Comparison of ENCODE assay signal across 19 cellular contexts in the genomic region with DNA sequence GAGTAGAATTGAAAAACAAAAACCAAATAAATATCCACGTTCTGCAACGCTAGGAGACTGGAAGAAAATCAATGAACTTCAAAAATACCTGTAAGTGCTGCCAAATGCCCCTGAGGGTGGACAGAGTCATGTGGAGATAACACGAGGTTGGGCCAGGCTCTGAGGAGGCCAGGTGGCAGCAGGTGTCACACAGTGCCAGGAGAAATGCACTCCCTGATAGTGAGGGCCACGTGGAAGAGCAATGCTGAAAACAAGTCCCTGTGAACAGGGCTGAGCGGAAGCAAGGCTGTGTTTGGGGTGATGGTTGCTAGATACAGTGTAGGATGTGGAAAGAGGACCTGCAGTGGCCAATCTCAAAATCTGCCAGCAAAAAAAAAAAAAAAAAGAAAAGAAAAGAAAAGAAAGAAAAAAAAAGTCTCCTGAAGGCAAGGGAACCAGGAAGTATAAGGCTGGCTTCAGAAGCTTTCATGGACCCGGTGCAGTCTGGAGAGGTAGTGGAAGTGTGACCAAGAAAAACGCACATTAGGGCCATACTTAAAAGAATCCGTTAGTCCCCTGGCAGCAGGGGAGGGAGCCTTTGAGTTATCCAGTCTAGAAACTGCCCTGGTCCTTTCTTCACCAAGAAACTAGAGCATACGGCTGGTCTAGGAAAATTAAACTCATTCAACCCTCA. TPM values are rescaled to one million over a fixed set of nuclear protein-coding genes. Genes with fewer than 3 reads are reported as not detected.
A peak's percentile ranks its signal among the peaks of the same experiment; 100 is the strongest.
DNase-seq lines count a peak whose midpoint lies in the region; ATAC-seq and TF ChIP-seq lines count a peak whose summit lies in the region.
"Had no signal": no experiment of that assay in that cellular context is flagged by ENCODE, and none has a peak within 500 bp of the region (broad histone marks: within the 10 kb centered on the region; RNA-seq: fewer than 3 reads in every experiment).

No MANE protein-coding gene starts in this region.

- no peaks in the 10 kb centered on the region for H3K36me3 ChIP-seq in osteoblast (ENCODE audit: insufficient read depth, low read length)

- H3K4me3 ChIP-seq in osteoblast (ENCODE audit: insufficient read depth, low read length) (no peak overlapping the region), coronary artery (no peak overlapping the region)
- H3K4me3 ChIP-seq: Peyer's patch had no signal

- H4K20me1 ChIP-seq in osteoblast (ENCODE audit: insufficient read depth, low read length): no peaks in the 10 kb centered on the region

- DNase-seq in NCI-H2081 (lab: John Stamatoyannopoulos, UW) (peak; percentile 63 to 78), NCI-H2081 treated with DMSO at 0.1 percent for 48 hours (lab: John Stamatoyannopoulos, UW) (no peak), NCI-H146 (lab: John Stamatoyannopoulos, UW) (peak; percentile 85), osteoblast (ENCODE audit: insufficient read length, low spot score, missing footprints) (peak; percentile 71), H4 (ENCODE audit: low spot score) (no peak), immature natural killer cell (no peak), coronary artery (ENCODE audit: low spot score) (no peak)
- DNase-seq in central memory CD8-positive, alpha-beta T cell (ENCODE audit: low spot score in 2 of 2): no peak
- DNase-seq: 8988T, KBM-7, NCI-H1092 treated with DMSO at 0.1 percent for 48 hours, NCI-H1930, NCI-H226, NCI-H526 treated with DMSO at 0.1 percent for 48 hours, Peyer's patch, Right ventricle myocardium superior, SK-N-SH had no signal

- H3K27me3 Mint-ChIP-seq in central memory CD8-positive, alpha-beta T cell: no peaks in the 10 kb centered on the region
- H3K27me3 Mint-ChIP-seq in immature natural killer cell (ENCODE audit: low read depth in 3 of 3): peaks cover 0 to under 1% (median 0%) of the 10 kb centered on the region in 3 donors

- H3K9me3 ChIP-seq in osteoblast (ENCODE audit: low read depth, low read length): no peaks in the 10 kb centered on the region
- H3K9me3 ChIP-seq: Peyer's patch, SK-N-SH had no signal

- no peaks in the 10 kb centered on the region for H3K79me2 ChIP-seq in osteoblast (ENCODE audit: insufficient read depth, low read length)

- no peak overlapping the region for H3K27ac ChIP-seq in osteoblast (ENCODE audit: low read depth, low read length)
- no peak overlapping the region for H3K27ac ChIP-seq in coronary artery
- H3K27ac ChIP-seq: Peyer's patch had no signal

- H3K4me2 ChIP-seq in osteoblast (ENCODE audit: insufficient read depth, low read length): no peak overlapping the region
- H3K4me2 ChIP-seq: SK-N-SH had no signal

- ATAC-seq in central memory CD8-positive, alpha-beta T cell (replicated peaks; ENCODE audit: extremely low read depth, poor library complexity, severe bottlenecking): no peak
- ATAC-seq: HCT116 had no signal

- peaks cover 14% of the 10 kb centered on the region for H3K4me1 ChIP-seq in osteoblast (ENCODE audit: insufficient read depth, low read length)
- H3K4me1 ChIP-seq: Peyer's patch had no signal

- peaks cover 6% of the 10 kb centered on the region for H3K36me3 Mint-ChIP-seq in central memory CD8-positive, alpha-beta T cell (ENCODE audit: insufficient read depth)
- peaks cover 19 to 35% (median 34%) of the 10 kb centered on the region in 3 donors for H3K36me3 Mint-ChIP-seq in immature natural killer cell

- peaks cover 13% of the 10 kb centered on the region for H3K4me1 Mint-ChIP-seq in central memory CD8-positive, alpha-beta T cell
- H3K4me1 Mint-ChIP-seq in immature natural killer cell: peaks cover 17 to 19% of the 10 kb centered on the region in 2 donors

- TF ChIP-seq CTCF in osteoblast (IDR thresholded peaks at IDR 0.05; ENCODE audit: extremely low read depth, low read depth, low read length): no peak
- TF ChIP-seq CTCF in coronary artery (IDR thresholded peaks at IDR 0.05): no peak

- no peaks in the 10 kb centered on the region for H3K9me3 Mint-ChIP-seq in central memory CD8-positive, alpha-beta T cell
- no peaks in the 10 kb centered on the region for H3K9me3 Mint-ChIP-seq in immature natural killer cell

- H3K27me3 ChIP-seq in osteoblast (ENCODE audit: insufficient read depth, low read length): no peaks in the 10 kb centered on the region
- H3K27me3 ChIP-seq: Peyer's patch had no signal

- no peak overlapping the region for H3K4me3 Mint-ChIP-seq in central memory CD8-positive, alpha-beta T cell
- H3K4me3 Mint-ChIP-seq in immature natural killer cell: no peak overlapping the region

- H2AFZ ChIP-seq in osteoblast (ENCODE audit: low read length): no peak overlapping the region

- peak overlapping the region; percentile 29 for H3K27ac Mint-ChIP-seq in central memory CD8-positive, alpha-beta T cell (ENCODE audit: low read depth)
- H3K27ac Mint-ChIP-seq in immature natural killer cell: peak overlapping the region in 1 of 6 donors; percentile 51

RNA-seq across cellular contexts. Expression of a gene that starts 16.8 kb away (rescaled TPM):
- total RNA-seq in osteoblast: 2.2 and 2.4 TPM in 2 replicates
- 0.17 and 0.76 TPM in 2 replicates for total RNA-seq in H4 (2014; rRNA removed; shearing (Covaris generic))
- polyA plus RNA-seq in immature natural killer cell: under 1 TPM in 2 of 3 donors, not detected in 1; 0.27 to 0.82 TPM

RNA-seq across cellular contexts. Expression of a gene that starts 18.4 kb away (rescaled TPM):
- 15.2 and 15.3 TPM in 2 replicates for total RNA-seq in osteoblast
- 11.8 and 21.2 TPM in 2 replicates for total RNA-seq in H4 (2014; rRNA removed; shearing (Covaris generic))
- polyA plus RNA-seq in immature natural killer cell: 10 to 100 TPM in 2 of 3 donors, 1 to 10 TPM in 1; 5.9 to 12.6 (median 11.2) TPM

RNA-seq across cellular contexts. Expression of a gene that starts 41.7 kb away (rescaled TPM):
- total RNA-seq in osteoblast: 0.36 and 0.59 TPM in 2 replicates
- total RNA-seq in H4 (2014; rRNA removed; shearing (Covaris generic)): not detected in 2 replicates
- polyA plus RNA-seq in immature natural killer cell: not detected
- total RNA-seq: M059J, Peyer's patch, Right ventricle myocardium superior had no signal

Comparison
In these comparisons a context has a peak if more than half of its experiments do, and no peak if none do; other contexts are left out.
1. DNase-seq: peak in NCI-H2081 (2 of 2), NCI-H146 (single experiment) and osteoblast (single experiment); none in NCI-H2081 treated with DMSO at 0.1 percent for 48 hours (single experiment), central memory CD8-positive, alpha-beta T cell (0 of 2), H4 (single experiment), immature natural killer cell (0 of 3) and coronary artery (single experiment).